Comparison of ENCODE assay signal across 21 cellular contexts in genomic region chr1:24545673-24546072, GRCh38. TPM values are rescaled to one million over a fixed set of nuclear protein-coding genes. Genes with fewer than 3 reads are reported as not detected.
DNase-seq lines count a peak whose midpoint lies in the region; ATAC-seq and TF ChIP-seq lines count a peak whose summit lies in the region.
"Had no signal": no experiment of that assay in that cellular context is flagged by ENCODE, and none has a peak within 500 bp of the region (broad histone marks: within the 10 kb centered on the region; RNA-seq: fewer than 3 reads in every experiment).

No MANE protein-coding gene starts in this region.

- TF ChIP-seq CTCF in mammary epithelial cell (conservative IDR thresholded peaks at IDR 0.05 in 1 of 2, IDR thresholded peaks at IDR 0.05 in 1 of 2; ENCODE audit: extremely low read depth in 1 of 2, insufficient read depth in 1 of 2, low read depth in 1 of 2, low read length in 2 of 2): no peak
- no peak for TF ChIP-seq CTCF in breast epithelium (IDR thresholded peaks at IDR 0.05)
- TF ChIP-seq CTCF in uterus (IDR thresholded peaks at IDR 0.05): no peak
- TF ChIP-seq CTCF in Peyer's patch (IDR thresholded peaks at IDR 0.05): no peak

- H3K4me1 Mint-ChIP-seq in activated naive CD8-positive, alpha-beta T cell treated with anti-CD3 and anti-CD28 coated beads, Interleukin-2, amount 10 ng/mL, durations not matched to agents 7 days and 5 days: peaks cover 34% of the 10 kb centered on the region
- peaks cover 36% of the 10 kb centered on the region for H3K4me1 Mint-ChIP-seq in stimulated activated memory B cell treated with anti-CD40 and anti-IgM and Interleukin-4, amounts not matched to agents 10 μg/mL and 1 μg/mL and 100 μg/mL, for 72 hours

- H3K79me2 ChIP-seq in mammary epithelial cell (ENCODE audit: insufficient read depth, low read length): no peaks in the 10 kb centered on the region

- POLR2A ChIA-PET in activated naive CD8-positive, alpha-beta T cell treated with anti-CD3 and anti-CD28 coated beads, Interleukin-2, amount 10 ng/mL, durations not matched to agents 7 days and 5 days (lab: Charles Lee): no interaction called here

- peak overlapping the region; percentile 20 for H2AFZ ChIP-seq in mammary epithelial cell (ENCODE audit: low read depth, low read length)

- H3K36me3 ChIP-seq in mammary epithelial cell (ENCODE audit: insufficient read depth, low read length): no peaks in the 10 kb centered on the region
- H3K36me3 ChIP-seq in breast epithelium: no peaks in the 10 kb centered on the region
- H3K36me3 ChIP-seq in uterus: no peaks in the 10 kb centered on the region
- no peaks in the 10 kb centered on the region for H3K36me3 ChIP-seq in Peyer's patch
- H3K36me3 ChIP-seq: SJCRH30 had no signal

- intact Hi-C loops in mammary epithelial cell (cut with micrococcal nuclease): no loop called here
- intact Hi-C loops in breast epithelium (cut with DNase I; ENCODE audit: low total_unique reads): no loop called here
- intact Hi-C loops in uterus (cut with DNase I; ENCODE audit: low total_unique reads): no loop called here
- intact Hi-C loops in posterior vena cava (cut with DNase I): no loop called here

- ATAC-seq in activated naive CD8-positive, alpha-beta T cell treated with anti-CD3 and anti-CD28 coated beads, Interleukin-2, amount 10 ng/mL, durations not matched to agents 7 days and 5 days (ENCODE audit: low read depth): no peak
- no peak for ATAC-seq in stimulated activated memory B cell treated with anti-CD40 and anti-IgM and Interleukin-4, amounts not matched to agents 10 μg/mL and 1 μg/mL and 100 μg/mL, for 72 hours
- ATAC-seq: HCT116 had no signal

- no TSS peak for BruUV-seq in mammary epithelial cell (replicated peaks; lab: Mats Ljungman, UMichigan)

- dilution Hi-C loops in mammary epithelial cell (cut with HindIII; ENCODE audit: low sequenced_read_pairs): no loop called here

- peaks cover 10% of the 10 kb centered on the region for H3K27me3 Mint-ChIP-seq in activated naive CD8-positive, alpha-beta T cell treated with anti-CD3 and anti-CD28 coated beads, Interleukin-2, amount 10 ng/mL, durations not matched to agents 7 days and 5 days
- H3K27me3 Mint-ChIP-seq in stimulated activated memory B cell treated with anti-CD40 and anti-IgM and Interleukin-4, amounts not matched to agents 10 μg/mL and 1 μg/mL and 100 μg/mL, for 72 hours: no peaks in the 10 kb centered on the region
- H3K27me3 Mint-ChIP-seq: IgD-negative memory B cell had no signal

- H3K36me3 Mint-ChIP-seq in activated naive CD8-positive, alpha-beta T cell treated with anti-CD3 and anti-CD28 coated beads, Interleukin-2, amount 10 ng/mL, durations not matched to agents 7 days and 5 days: no peaks in the 10 kb centered on the region
- H3K36me3 Mint-ChIP-seq in stimulated activated memory B cell treated with anti-CD40 and anti-IgM and Interleukin-4, amounts not matched to agents 10 μg/mL and 1 μg/mL and 100 μg/mL, for 72 hours: no peaks in the 10 kb centered on the region

- no peak overlapping the region for H3K9ac ChIP-seq in mammary epithelial cell (ENCODE audit: insufficient read depth, low read length)

- peak overlapping the region; percentile 7 for H3K4me3 Mint-ChIP-seq in activated naive CD8-positive, alpha-beta T cell treated with anti-CD3 and anti-CD28 coated beads, Interleukin-2, amount 10 ng/mL, durations not matched to agents 7 days and 5 days
- no peak overlapping the region for H3K4me3 Mint-ChIP-seq in stimulated activated memory B cell treated with anti-CD40 and anti-IgM and Interleukin-4, amounts not matched to agents 10 μg/mL and 1 μg/mL and 100 μg/mL, for 72 hours
- H3K4me3 Mint-ChIP-seq: IgD-negative memory B cell had no signal

- DNase-seq in mammary epithelial cell (no peak), breast epithelium (ENCODE audit: low spot score in 2 of 2) (no peak), NCI-H526 treated with DMSO at 0.1 percent for 48 hours (lab: John Stamatoyannopoulos, UW) (peak; percentile 18), uterus (no peak), Peyer's patch (no peak), posterior vena cava (ENCODE audit: low spot score) (no peak)
- DNase-seq in activated naive CD8-positive, alpha-beta T cell treated with anti-CD3 and anti-CD28 coated beads, Interleukin-2, amount 10 ng/mL, durations not matched to agents 7 days and 5 days: no peak
- DNase-seq: DMS79 treated with DMSO at 0.1 percent for 48 hours, Kasumi-1, MM.1S, NCI-H1105, NCI-H1694, NCI-H2227 treated with DMSO at 0.1 percent for 48 hours, SJCRH30 had no signal

- TF ChIP-seq POLR2A in breast epithelium (IDR thresholded peaks at IDR 0.05): no peak
- TF ChIP-seq POLR2A in uterus (IDR thresholded peaks at IDR 0.05): no peak
- no peak for TF ChIP-seq POLR2A in Peyer's patch (IDR thresholded peaks at IDR 0.05)

- H3K27ac ChIP-seq in mammary epithelial cell (ENCODE audit: insufficient read depth, low read depth, low read length): no peak overlapping the region
- no peak overlapping the region for H3K27ac ChIP-seq in breast epithelium
- H3K27ac ChIP-seq in uterus: no peak overlapping the region
- H3K27ac ChIP-seq in Peyer's patch: no peak overlapping the region
- H3K27ac ChIP-seq: C4-2B, HL-60, RWPE1, SJCRH30 had no signal

- no peaks in the 10 kb centered on the region for H4K20me1 ChIP-seq in mammary epithelial cell (ENCODE audit: insufficient read depth, low read length)

- H3K27ac Mint-ChIP-seq in activated naive CD8-positive, alpha-beta T cell treated with anti-CD3 and anti-CD28 coated beads, Interleukin-2, amount 10 ng/mL, durations not matched to agents 7 days and 5 days: no peak overlapping the region
- peak overlapping the region; percentile 38 for H3K27ac Mint-ChIP-seq in stimulated activated memory B cell treated with anti-CD40 and anti-IgM and Interleukin-4, amounts not matched to agents 10 μg/mL and 1 μg/mL and 100 μg/mL, for 72 hours
- H3K27ac Mint-ChIP-seq: IgD-negative memory B cell had no signal

- H3K4me1 ChIP-seq in mammary epithelial cell (ENCODE audit: insufficient read depth, low read length) (peaks cover 30% of the 10 kb centered on the region), breast epithelium (no peaks in the 10 kb centered on the region), uterus (no peaks in the 10 kb centered on the region), Peyer's patch (peaks cover 0 to 13% (median 3%) of the 10 kb centered on the region in 4 donors)
- H3K4me1 ChIP-seq: SJCRH30 had no signal

- H3K27me3 ChIP-seq in mammary epithelial cell (ENCODE audit: insufficient read depth, low read length) (no peaks in the 10 kb centered on the region), breast epithelium (no peaks in the 10 kb centered on the region), uterus (no peaks in the 10 kb centered on the region), Peyer's patch (no peaks in the 10 kb centered on the region)

- H3K4me3 ChIP-seq in mammary epithelial cell (replicated peaks in 1 of 3; ENCODE audit: insufficient read depth in 1 of 3, low read depth in 2 of 3, low read length in 3 of 3): no peak overlapping the region
- no peak overlapping the region for H3K4me3 ChIP-seq in breast epithelium
- H3K4me3 ChIP-seq in uterus: no peak overlapping the region
- no peak overlapping the region for H3K4me3 ChIP-seq in Peyer's patch
- H3K4me3 ChIP-seq: SJCRH30 had no signal

- no peak overlapping the region for H3K4me2 ChIP-seq in mammary epithelial cell (ENCODE audit: insufficient read depth, low read depth, low read length)

- in situ Hi-C loops in mammary epithelial cell (cut with MboI; ENCODE audit: low sequenced_read_pairs in 2 of 2): no loop called here

- no peaks in the 10 kb centered on the region for H3K9me3 Mint-ChIP-seq in activated naive CD8-positive, alpha-beta T cell treated with anti-CD3 and anti-CD28 coated beads, Interleukin-2, amount 10 ng/mL, durations not matched to agents 7 days and 5 days
- no peaks in the 10 kb centered on the region for H3K9me3 Mint-ChIP-seq in stimulated activated memory B cell treated with anti-CD40 and anti-IgM and Interleukin-4, amounts not matched to agents 10 μg/mL and 1 μg/mL and 100 μg/mL, for 72 hours
- H3K9me3 Mint-ChIP-seq: IgD-negative memory B cell had no signal

- H3K9me3 ChIP-seq in mammary epithelial cell (replicated peaks; ENCODE audit: insufficient read depth, low read length) (no peaks in the 10 kb centered on the region), breast epithelium (no peaks in the 10 kb centered on the region), uterus (no peaks in the 10 kb centered on the region), Peyer's patch (no peaks in the 10 kb centered on the region)
- H3K9me3 ChIP-seq: SJCRH30 had no signal

- 9% methylated on average over 1 of the region's 1 CpG for WGBS in mammary epithelial cell (ENCODE audit: low coverage, missing lambda C conversion rate)

- CTCF ChIA-PET in mammary epithelial cell (lab: Charles Lee; ENCODE audit: low non-redundant PET): no interaction called here

RNA-seq across cellular contexts. Expression of gene NCMAP, which starts 10.2 kb away (rescaled TPM):
- total RNA-seq in mammary epithelial cell: 1 to 10 TPM in 1 of 2 donors, not detected in 1; 1.0 TPM
- polyA plus RNA-seq in mammary epithelial cell: 0.02 TPM
- polyA minus RNA-seq in mammary epithelial cell: 0.26 TPM
- 1 to 10 TPM in 1 of 3 donors, under 1 TPM in 2; 0.16 to 8.2 (median 0.98) TPM for total RNA-seq in breast epithelium
- under 1 TPM; 0.19 to 0.23 TPM for total RNA-seq in activated naive CD8-positive, alpha-beta T cell treated with anti-CD3 and anti-CD28 coated beads, Interleukin-2, amount 10 ng/mL, durations not matched to agents 7 days and 5 days
- total RNA-seq in uterus: under 1 TPM in 2 of 4 donors, not detected in 2; 0.18 to 0.48 TPM
- total RNA-seq in Peyer's patch: 1 to 10 TPM; 1.6 to 9.5 (median 4.2) TPM
- not detected for total RNA-seq in posterior vena cava
- total RNA-seq: A673, SJCRH30 had no signal
- polyA plus RNA-seq: IgD-negative memory B cell had no signal

RNA-seq across cellular contexts. Expression of gene RCAN3, which starts 43.0 kb away (rescaled TPM):
- total RNA-seq in mammary epithelial cell (10 to 100 TPM; 21.0 to 34.8 TPM), breast epithelium (10 to 100 TPM in 1 of 3 donors, 1 to 10 TPM in 2; 5.0 to 22.7 (median 8.8) TPM), uterus (10 to 100 TPM in 2 of 4 donors, 1 to 10 TPM in 2; 2.6 to 22.1 (median 7.3) TPM), Peyer's patch (10 to 100 TPM in 2 of 4 donors, 1 to 10 TPM in 2; 5.4 to 15.7 (median 9.3) TPM), posterior vena cava (1 to 10 TPM; 6.0 to 9.9 TPM)
- 16.7 TPM for polyA plus RNA-seq in mammary epithelial cell
- 40.3 TPM for polyA minus RNA-seq in mammary epithelial cell
- total RNA-seq in activated naive CD8-positive, alpha-beta T cell treated with anti-CD3 and anti-CD28 coated beads, Interleukin-2, amount 10 ng/mL, durations not matched to agents 7 days and 5 days: 10 to 100 TPM; 77.4 to 84.8 TPM
